Comparison of ENCODE assay signal across 12 cellular contexts in genomic region chr4:107619065-107619464, GRCh38.
DNase-seq lines count a peak whose midpoint lies in the region; ATAC-seq and TF ChIP-seq lines count a peak whose summit lies in the region.
"Had no signal": no experiment of that assay in that cellular context is flagged by ENCODE, and none has a peak within 500 bp of the region (broad histone marks: within the 10 kb centered on the region; RNA-seq: fewer than 3 reads in every experiment).

No MANE protein-coding gene starts in this region.

- POLR2A ChIA-PET in SK-N-SH (lab: Yijun Ruan, JAX): no interaction called here
- POLR2A ChIA-PET in CD8-positive, alpha-beta T cell (lab: Charles Lee): no interaction called here

- H3K27me3 Mint-ChIP-seq in CD8-positive, alpha-beta T cell (ENCODE audit: low read depth): no peaks in the 10 kb centered on the region
- H3K27me3 Mint-ChIP-seq: activated CD4-positive, alpha-beta memory T cell treated with anti-CD3 and anti-CD28 coated beads, Interleukin-2, amount 10 ng/mL, durations not matched to agents 7 days and 5 days had no signal

- peaks cover 0 to 19% of the 10 kb centered on the region in 2 experiments; a peak in 3 of 4 replicates for H3K4me1 ChIP-seq in SK-N-SH (ENCODE audit: control insufficient read depth in 1 of 2, insufficient read depth in 2 of 2, low read depth in 1 of 2, low read length in 1 of 2)
- H3K4me1 ChIP-seq in CD8-positive, alpha-beta T cell (ENCODE audit: insufficient read depth, low read length): no peaks in the 10 kb centered on the region

- no peaks in the 10 kb centered on the region for H3K27me3 ChIP-seq in SK-N-SH (ENCODE audit: insufficient read depth)
- H3K27me3 ChIP-seq in CD8-positive, alpha-beta T cell (ENCODE audit: insufficient read depth, low read length): no peaks in the 10 kb centered on the region

- H3K9ac ChIP-seq in SK-N-SH: no peak overlapping the region

- no peak for TF ChIP-seq RAD21 in SK-N-SH (IDR thresholded peaks at IDR 0.05; ENCODE audit: low read length)

- H3K79me2 ChIP-seq in SK-N-SH (ENCODE audit: insufficient read depth): 0 out of 2 replicates have a peak, but pooled peaks cover 4% of the 10 kb centered on the region

- no peak overlapping the region for H3K27ac Mint-ChIP-seq in CD8-positive, alpha-beta T cell
- H3K27ac Mint-ChIP-seq: activated CD4-positive, alpha-beta memory T cell treated with anti-CD3 and anti-CD28 coated beads, Interleukin-2, amount 10 ng/mL, durations not matched to agents 7 days and 5 days; natural killer cell had no signal

- H3K4me2 ChIP-seq in SK-N-SH: peak overlapping the region; percentile 15; the same call in 1 of the 2 replicates

- peak overlapping the region; percentile 29 to 74; a peak in 3 of 4 replicates for H3K27ac ChIP-seq in SK-N-SH (ENCODE audit: low read depth in 2 of 2, low read length in 1 of 2)
- H3K27ac ChIP-seq in CD8-positive, alpha-beta T cell (ENCODE audit: low read depth, low read length): no peak overlapping the region

- peaks cover 3% of the 10 kb centered on the region for H3F3A ChIP-seq in SK-N-SH (replicated peaks; ENCODE audit: insufficient read depth)

- H3K36me3 Mint-ChIP-seq in CD8-positive, alpha-beta T cell: peaks cover 40% of the 10 kb centered on the region
- H3K36me3 Mint-ChIP-seq: natural killer cell had no signal

- WGBS in SK-N-SH (ENCODE audit: low lambda C conversion rate): 77% methylated on average over 2 of the region's 2 CpGs

- TF ChIP-seq CTCF in SK-N-SH (IDR thresholded peaks at IDR 0.05): no peak
- TF ChIP-seq CTCF in CD8-positive, alpha-beta T cell (IDR thresholded peaks at IDR 0.05): no peak

- H3K9me2 ChIP-seq in SK-N-SH: no peaks in the 10 kb centered on the region

- no peaks in the 10 kb centered on the region; the same call in 1 of the 2 replicates for H3K9me3 ChIP-seq in SK-N-SH
- no peaks in the 10 kb centered on the region for H3K9me3 ChIP-seq in CD8-positive, alpha-beta T cell (ENCODE audit: low read length)

- intact Hi-C loops in CD8-positive, alpha-beta T cell (cut with DNase I, micrococcal nuclease): no loop called here

- no peak overlapping the region for H3K4me3 Mint-ChIP-seq in CD8-positive, alpha-beta T cell
- H3K4me3 Mint-ChIP-seq: activated CD4-positive, alpha-beta memory T cell treated with anti-CD3 and anti-CD28 coated beads, Interleukin-2, amount 10 ng/mL, durations not matched to agents 7 days and 5 days; natural killer cell had no signal

- peaks cover 10% of the 10 kb centered on the region for H3K9me3 Mint-ChIP-seq in CD8-positive, alpha-beta T cell
- H3K9me3 Mint-ChIP-seq: natural killer cell had no signal

- no peak for ATAC-seq in CD8-positive, alpha-beta T cell
- ATAC-seq in HG03432 (IDR thresholded peaks at IDR 0.05; ENCODE audit: unreplicated experiment): no peak
- ATAC-seq: natural killer cell had no signal

- TF ChIP-seq EP300 in SK-N-SH (IDR thresholded peaks at IDR 0.05; ENCODE audit: borderline replicate concordance in 1 of 2, low read depth in 1 of 2, low read length in 1 of 2): no peak

- CTCF ChIA-PET in SK-N-SH (lab: Yijun Ruan, JAX): no interaction called here
- CTCF ChIA-PET in CD8-positive, alpha-beta T cell (lab: Charles Lee): no interaction called here

- peaks cover 8 to 21% of the 10 kb centered on the region in 2 experiments for H3K36me3 ChIP-seq in SK-N-SH (replicated peaks in 1 of 2; ENCODE audit: control insufficient read depth in 1 of 2, insufficient read depth in 2 of 2, low read length in 1 of 2)
- H3K36me3 ChIP-seq in CD8-positive, alpha-beta T cell (ENCODE audit: insufficient read depth, low read length): no peaks in the 10 kb centered on the region

- H4K20me1 ChIP-seq in SK-N-SH (ENCODE audit: insufficient read depth): no peaks in the 10 kb centered on the region

- DNase-seq in GM03348 (ENCODE audit: low spot score) (peak; percentile 83), SK-N-SH (no peak), foreskin melanocyte (peak; percentile 6), skeletal muscle cell (ENCODE audit: low read depth) (peak; percentile 85), NCI-H524 treated with DMSO at 0.1 percent for 48 hours (lab: John Stamatoyannopoulos, UW) (no peak), NCI-H2029 treated with DMSO at 0.1 percent for 48 hours (lab: John Stamatoyannopoulos, UW) (no peak)
- DNase-seq in CD8-positive, alpha-beta T cell: no peak
- DNase-seq: activated CD4-positive, alpha-beta memory T cell treated with anti-CD3 and anti-CD28 coated beads, Interleukin-2, amount 10 ng/mL, durations not matched to agents 7 days and 5 days; H7; natural killer cell; NCI-H1694 had no signal

- no peaks in the 10 kb centered on the region for H3K4me1 Mint-ChIP-seq in CD8-positive, alpha-beta T cell (ENCODE audit: low read depth)

- H3K4me3 ChIP-seq in SK-N-SH (ENCODE audit: low read depth in 2 of 2, low read length in 1 of 2): no peak overlapping the region
- H3K4me3 ChIP-seq in skeletal muscle cell (ENCODE audit: low read depth, low read length): no peak overlapping the region
- H3K4me3 ChIP-seq in CD8-positive, alpha-beta T cell (ENCODE audit: low read depth, low read length): no peak overlapping the region

- H2AFZ ChIP-seq in SK-N-SH (ENCODE audit: low read depth): no peak overlapping the region

TF ChIP-seq in SK-N-SH, 30 proteins besides CTCF, POLR2A, EP300 and RAD21:
- TF ChIP-seq EZH2phosphoT487 (IDR thresholded peaks at IDR 0.05; ENCODE audit: borderline replicate concordance, low read depth) (no peak), GATA2 (CRISPR knock-in tag; IDR thresholded peaks at IDR 0.05) (no peak), NFIC (IDR thresholded peaks at IDR 0.05; ENCODE audit: borderline replicate concordance) (peak; percentile 38; the same call in 1 of the 2 replicates), MEF2A (IDR thresholded peaks at IDR 0.05; ENCODE audit: borderline replicate concordance, low read depth) (no peak), IRF3 (IDR thresholded peaks at IDR 0.05; ENCODE audit: low read depth, low read length) (no peak), FOSL2 (IDR thresholded peaks at IDR 0.05; ENCODE audit: borderline replicate concordance, low read depth) (no peak), SMC3 (IDR thresholded peaks at IDR 0.05; ENCODE audit: low read depth, low read length) (no peak)
- TF ChIP-seq, protein P1, sequence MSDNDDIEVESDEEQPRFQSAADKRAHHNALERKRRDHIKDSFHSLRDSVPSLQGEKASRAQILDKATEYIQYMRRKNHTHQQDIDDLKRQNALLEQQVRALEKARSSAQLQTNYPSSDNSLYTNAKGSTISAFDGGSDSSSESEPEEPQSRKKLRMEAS (IDR thresholded peaks at IDR 0.05; ENCODE audit: low read depth): no peak
TF ChIP-seq in SK-N-SH: peak in this region for 1.

Comparison
In these comparisons a context has a peak if more than half of its experiments do, and no peak if none do; other contexts are left out.
1. DNase-seq: peak in GM03348 (single experiment), foreskin melanocyte (single experiment) and skeletal muscle cell (single experiment); none in SK-N-SH (single experiment), CD8-positive, alpha-beta T cell (0 of 7), NCI-H524 treated with DMSO at 0.1 percent for 48 hours (single experiment) and NCI-H2029 treated with DMSO at 0.1 percent for 48 hours (single experiment).